1 cellular context compared by ENCODE assay signal in genomic region chr15:43070249-43070648, GRCh38.
TF ChIP-seq lines count a peak whose summit lies in the region.

No MANE protein-coding gene starts in this region.

TF ChIP-seq in HCT116, 20 proteins besides CTCF, POLR2A, EP300 and RAD21 (continued from another document):
- TF ChIP-seq, protein P1, sequence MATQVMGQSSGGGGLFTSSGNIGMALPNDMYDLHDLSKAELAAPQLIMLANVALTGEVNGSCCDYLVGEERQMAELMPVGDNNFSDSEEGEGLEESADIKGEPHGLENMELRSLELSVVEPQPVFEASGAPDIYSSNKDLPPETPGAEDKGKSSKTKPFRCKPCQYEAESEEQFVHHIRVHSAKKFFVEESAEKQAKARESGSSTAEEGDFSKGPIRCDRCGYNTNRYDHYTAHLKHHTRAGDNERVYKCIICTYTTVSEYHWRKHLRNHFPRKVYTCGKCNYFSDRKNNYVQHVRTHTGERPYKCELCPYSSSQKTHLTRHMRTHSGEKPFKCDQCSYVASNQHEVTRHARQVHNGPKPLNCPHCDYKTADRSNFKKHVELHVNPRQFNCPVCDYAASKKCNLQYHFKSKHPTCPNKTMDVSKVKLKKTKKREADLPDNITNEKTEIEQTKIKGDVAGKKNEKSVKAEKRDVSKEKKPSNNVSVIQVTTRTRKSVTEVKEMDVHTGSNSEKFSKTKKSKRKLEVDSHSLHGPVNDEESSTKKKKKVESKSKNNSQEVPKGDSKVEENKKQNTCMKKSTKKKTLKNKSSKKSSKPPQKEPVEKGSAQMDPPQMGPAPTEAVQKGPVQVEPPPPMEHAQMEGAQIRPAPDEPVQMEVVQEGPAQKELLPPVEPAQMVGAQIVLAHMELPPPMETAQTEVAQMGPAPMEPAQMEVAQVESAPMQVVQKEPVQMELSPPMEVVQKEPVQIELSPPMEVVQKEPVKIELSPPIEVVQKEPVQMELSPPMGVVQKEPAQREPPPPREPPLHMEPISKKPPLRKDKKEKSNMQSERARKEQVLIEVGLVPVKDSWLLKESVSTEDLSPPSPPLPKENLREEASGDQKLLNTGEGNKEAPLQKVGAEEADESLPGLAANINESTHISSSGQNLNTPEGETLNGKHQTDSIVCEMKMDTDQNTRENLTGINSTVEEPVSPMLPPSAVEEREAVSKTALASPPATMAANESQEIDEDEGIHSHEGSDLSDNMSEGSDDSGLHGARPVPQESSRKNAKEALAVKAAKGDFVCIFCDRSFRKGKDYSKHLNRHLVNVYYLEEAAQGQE (IDR thresholded peaks at IDR 0.05; ENCODE audit: low read depth): no peak
- TF ChIP-seq SP1 (IDR thresholded peaks at IDR 0.05; ENCODE audit: low read depth): no peak
- TF ChIP-seq EZH2 (IDR thresholded peaks at IDR 0.05): no peak
- TF ChIP-seq YY1 (IDR thresholded peaks at IDR 0.05; ENCODE audit: extremely low read depth, insufficient replicate concordance, low read depth, low read length): no peak
- TF ChIP-seq CEBPB (IDR thresholded peaks at IDR 0.05; ENCODE audit: low read depth): no peak
- no peak for TF ChIP-seq CBX3 (IDR thresholded peaks at IDR 0.05; ENCODE audit: low read depth)
- no peak for TF ChIP-seq TCF7L2 (IDR thresholded peaks at IDR 0.05; ENCODE audit: borderline replicate concordance, extremely low read depth, insufficient read depth, insufficient read length)
